Comparison of ENCODE assay signal across 21 cellular contexts in genomic region chr9:116144555-116144954, GRCh38. TPM values are rescaled to one million over a fixed set of nuclear protein-coding genes. Genes with fewer than 3 reads are reported as not detected.
"Had no signal": no experiment of that assay in that cellular context is flagged by ENCODE, and none has a peak within 500 bp of the region (broad histone marks: within the 10 kb centered on the region; RNA-seq: fewer than 3 reads in every experiment).

No MANE protein-coding gene starts in this region.

- H3K79me2 ChIP-seq: parathyroid adenoma had no signal

- H3K27ac Mint-ChIP-seq: activated CD4-positive, alpha-beta memory T cell treated with anti-CD3 and anti-CD28 coated beads for 36 hours; activated CD8-positive, alpha-beta memory T cell treated with anti-CD3 and anti-CD28 coated beads, Interleukin-2, amount 10 ng/mL, durations not matched to agents 7 days and 5 days; activated naive CD4-positive, alpha-beta T cell treated with anti-CD3 and anti-CD28 coated beads, Interleukin-2, amount 50 U/mL, for 24 hours; naive thymus-derived CD4-positive, alpha-beta T cell had no signal

- H3K27me3 ChIP-seq: adrenal gland, upper lobe of right lung had no signal

- H3K36me3 Mint-ChIP-seq: activated CD4-positive, alpha-beta memory T cell treated with anti-CD3 and anti-CD28 coated beads for 36 hours; activated CD8-positive, alpha-beta memory T cell treated with anti-CD3 and anti-CD28 coated beads, Interleukin-2, amount 10 ng/mL, durations not matched to agents 7 days and 5 days; activated naive CD4-positive, alpha-beta T cell treated with anti-CD3 and anti-CD28 coated beads, Interleukin-2, amount 50 U/mL, for 24 hours had no signal

- DNase-seq: activated CD4-positive, alpha-beta memory T cell treated with anti-CD3 and anti-CD28 coated beads for 36 hours; activated CD4-positive, alpha-beta T cell treated with anti-CD3 and anti-CD28 coated beads for 1 hour; activated CD8-positive, alpha-beta memory T cell treated with anti-CD3 and anti-CD28 coated beads, Interleukin-2, amount 10 ng/mL, durations not matched to agents 7 days and 5 days; activated effector memory CD4-positive, alpha-beta T cell treated with anti-CD3 and anti-CD28 coated beads, Interleukin-2, amount 50 U/mL, for 16 hours; activated T-cell treated with anti-CD3 and anti-CD28 coated beads, Interleukin-2, amount 50 U/mL, for 4 hours; adrenal gland; heart right ventricle; islet precursor cell; mucosa of descending colon; naive thymus-derived CD4-positive, alpha-beta T cell; sigmoid colon; stimulated activated CD4-positive, alpha-beta T cell treated with anti-CD3 and anti-CD28 coated beads, Interleukin-12 subunit alpha, Interleukin-12 subunit beta, amount 100 ng/mL, for 4 hours; stimulated activated CD4-positive, alpha-beta T cell treated with anti-CD3 and anti-CD28 coated beads, Interleukin-2, amount 100 ng/mL, for 24 hours; upper lobe of right lung had no signal

- H3K4me3 ChIP-seq: adrenal gland, coronary artery, gastroesophageal sphincter, heart right ventricle, mucosa of descending colon, sigmoid colon, thoracic aorta, upper lobe of right lung had no signal

- H3K4me3 Mint-ChIP-seq: activated CD4-positive, alpha-beta memory T cell treated with anti-CD3 and anti-CD28 coated beads for 36 hours; activated CD8-positive, alpha-beta memory T cell treated with anti-CD3 and anti-CD28 coated beads, Interleukin-2, amount 10 ng/mL, durations not matched to agents 7 days and 5 days; activated naive CD4-positive, alpha-beta T cell treated with anti-CD3 and anti-CD28 coated beads, Interleukin-2, amount 50 U/mL, for 24 hours; activated T-cell treated with anti-CD3 and anti-CD28 coated beads, Interleukin-2, amount 50 U/mL, for 4 hours; central memory CD8-positive, alpha-beta T cell; naive thymus-derived CD4-positive, alpha-beta T cell had no signal

- H2AFZ ChIP-seq: parathyroid adenoma had no signal

- H3K4me1 Mint-ChIP-seq: activated CD8-positive, alpha-beta memory T cell treated with anti-CD3 and anti-CD28 coated beads, Interleukin-2, amount 10 ng/mL, durations not matched to agents 7 days and 5 days; activated naive CD4-positive, alpha-beta T cell treated with anti-CD3 and anti-CD28 coated beads, Interleukin-2, amount 50 U/mL, for 24 hours; central memory CD8-positive, alpha-beta T cell; naive thymus-derived CD4-positive, alpha-beta T cell had no signal

- H3K9me3 Mint-ChIP-seq: activated CD4-positive, alpha-beta memory T cell treated with anti-CD3 and anti-CD28 coated beads for 36 hours; activated naive CD4-positive, alpha-beta T cell treated with anti-CD3 and anti-CD28 coated beads, Interleukin-2, amount 50 U/mL, for 24 hours; activated T-cell treated with anti-CD3 and anti-CD28 coated beads, Interleukin-2, amount 50 U/mL, for 4 hours; central memory CD8-positive, alpha-beta T cell had no signal

- H3K36me3 ChIP-seq: adrenal gland, gastroesophageal sphincter, heart right ventricle, sigmoid colon, thoracic aorta, upper lobe of right lung had no signal

- H3K9ac ChIP-seq: parathyroid adenoma had no signal

- H3K9me3 ChIP-seq: adrenal gland, gastroesophageal sphincter, heart right ventricle, mucosa of descending colon, sigmoid colon, thoracic aorta, upper lobe of right lung had no signal

- H3K27ac ChIP-seq: adrenal gland, coronary artery, gastroesophageal sphincter, heart right ventricle, parathyroid adenoma, sigmoid colon, thoracic aorta, upper lobe of right lung, VCaP had no signal

- H3K4me1 ChIP-seq: adrenal gland, gastroesophageal sphincter, heart right ventricle, parathyroid adenoma, sigmoid colon, upper lobe of right lung had no signal

RNA-seq across cellular contexts. Expression of gene PAPPA, which starts 9.0 kb away (rescaled TPM):
- total RNA-seq: activated CD4-positive, alpha-beta memory T cell treated with anti-CD3 and anti-CD28 coated beads for 36 hours; activated CD8-positive, alpha-beta memory T cell treated with anti-CD3 and anti-CD28 coated beads, Interleukin-2, amount 10 ng/mL, durations not matched to agents 7 days and 5 days had no signal
